In genomic region chr13:100045355-100045754, GRCh38 we compare ENCODE assay signal across 26 cellular contexts.
"Had no signal": no experiment of that assay in that cellular context is flagged by ENCODE, and none has a peak within 500 bp of the region (broad histone marks: within the 10 kb centered on the region; RNA-seq: fewer than 3 reads in every experiment).

No MANE protein-coding gene starts in this region.

- H3K79me2 ChIP-seq: hepatocyte had no signal

- H3K4me1 ChIP-seq: left ventricle myocardium inferior, prostate gland, sigmoid colon, spleen, tibial nerve, vagina had no signal

- H3K27ac ChIP-seq: hepatocyte, left ventricle myocardium inferior, pancreas, prostate gland, sigmoid colon, spleen, tibial nerve, vagina had no signal

- ATAC-seq: mucosa of descending colon; naive thymus-derived CD4-positive, alpha-beta T cell; natural killer cell treated with Interleukin-12 subunit alpha and Interleukin-12 subunit beta and Interleukin-15 and Interleukin-18, amount 100 ng/mL, for 72 hours; pancreas; right cardiac atrium; stimulated activated memory B cell treated with anti-CD40 and anti-IgM and Interleukin-4, amounts not matched to agents 10 μg/mL and 1 μg/mL and 100 μg/mL, for 72 hours; stimulated activated naive CD8-positive, alpha-beta T cell treated with anti-CD3 and anti-CD28 coated beads, Interleukin-15, amount 100 ng/mL, for 72 hours had no signal

- H3K36me3 ChIP-seq: left ventricle myocardium inferior, pancreas, prostate gland, sigmoid colon, spleen, tibial nerve, vagina had no signal

- H3K4me3 ChIP-seq: hepatocyte, left ventricle myocardium inferior, lung, mucosa of descending colon, pancreas, prostate gland, sigmoid colon, spleen, tibial nerve, vagina had no signal

- DNase-seq: islet precursor cell; left ventricle myocardium inferior; midbrain; mucosa of descending colon; naive thymus-derived CD4-positive, alpha-beta T cell; nucleus accumbens; pancreas; posterior cingulate gyrus; retina; right cardiac atrium; sigmoid colon; small intestine; spleen; stimulated activated CD4-positive, alpha-beta T cell treated with anti-CD3 and anti-CD28 coated beads, Interleukin-2, amount 100 ng/mL, for 48 hours; stimulated activated CD4-positive, alpha-beta T cell treated with anti-CD3 and anti-CD28 coated beads, Interleukin-4, amount 100 ng/mL, for 4 hours; stimulated activated CD8-positive, alpha-beta memory T cell treated with anti-CD3 and anti-CD28 coated beads, Interleukin-4, amount 100 ng/mL, for 48 hours; stimulated activated naive CD4-positive, alpha-beta T cell treated with Interleukin-2 at 50 U/mL for 16 hours; stimulated activated naive CD8-positive, alpha-beta T cell treated with anti-CD3 and anti-CD28 coated beads, Interleukin-15, amount 100 ng/mL, for 72 hours; substantia nigra had no signal

- H3K9me3 ChIP-seq: left ventricle myocardium inferior, mucosa of descending colon, pancreas, prostate gland, sigmoid colon, spleen, tibial nerve, vagina had no signal

- H3K4me2 ChIP-seq: hepatocyte had no signal

- H3K27me3 ChIP-seq: hepatocyte, pancreas, sigmoid colon, tibial nerve, vagina had no signal

- FAIRE-seq: pancreas, small intestine had no signal

- H2AFZ ChIP-seq: hepatocyte had no signal
